In the genomic region with DNA sequence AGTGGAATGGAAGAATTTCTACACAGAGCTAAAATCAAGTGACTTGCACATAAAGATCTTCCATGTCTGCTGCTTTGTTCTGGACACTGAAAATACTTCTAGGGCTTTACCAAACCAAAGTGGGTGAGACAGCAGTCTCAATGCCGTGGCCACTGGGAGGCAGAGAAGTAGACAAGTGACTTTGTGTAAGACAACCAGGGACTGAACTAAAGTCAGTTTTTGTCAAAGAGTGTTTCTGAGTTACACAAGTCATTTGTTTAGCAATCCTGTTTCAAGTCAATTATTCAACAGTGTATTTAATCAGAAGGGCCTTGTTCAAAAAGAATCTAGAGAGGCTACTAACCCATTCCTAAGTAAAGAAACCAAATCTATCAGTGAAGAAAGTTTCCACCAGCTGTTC, we compare ENCODE assay signal across 1 cellular context.
TF ChIP-seq lines count a peak whose summit lies in the region.

No MANE protein-coding gene starts in this region.

TF ChIP-seq in liver, 16 proteins besides CTCF, POLR2A, EP300 and RAD21 (continued from another document):
- TF ChIP-seq JUND (IDR thresholded peaks at IDR 0.05): no peak
- TF ChIP-seq HNF4G (IDR thresholded peaks at IDR 0.05): no peak
- TF ChIP-seq SP1 (IDR thresholded peaks at IDR 0.05): no peak
- TF ChIP-seq, protein P1, sequence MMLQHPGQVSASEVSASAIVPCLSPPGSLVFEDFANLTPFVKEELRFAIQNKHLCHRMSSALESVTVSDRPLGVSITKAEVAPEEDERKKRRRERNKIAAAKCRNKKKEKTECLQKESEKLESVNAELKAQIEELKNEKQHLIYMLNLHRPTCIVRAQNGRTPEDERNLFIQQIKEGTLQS (IDR thresholded peaks at IDR 0.05): peak; percentile 17
- TF ChIP-seq NR2F2 (IDR thresholded peaks at IDR 0.05): no peak
- TF ChIP-seq GABPA (IDR thresholded peaks at IDR 0.05 in 1 of 2, conservative IDR thresholded peaks at IDR 0.05 in 1 of 2): no peak
- no peak for TF ChIP-seq RXRA (IDR thresholded peaks at IDR 0.05)
- no peak for TF ChIP-seq EGR1 (IDR thresholded peaks at IDR 0.05; ENCODE audit: low read depth in 2 of 2)
- TF ChIP-seq YY1 (IDR thresholded peaks at IDR 0.05): no peak
- TF ChIP-seq FOXA2 (IDR thresholded peaks at IDR 0.05): no peak
TF ChIP-seq in liver: peak in this region for 4.
